In genomic region chr19:47058621-47059020, GRCh38 we compare ENCODE assay signal across 1 cellular context.
TF ChIP-seq lines count a peak whose summit lies in the region.

No MANE protein-coding gene starts in this region.

TF ChIP-seq in HEK293, 187 proteins besides CTCF, POLR2A, EP300 and RAD21:
- TF ChIP-seq, protein P1, sequence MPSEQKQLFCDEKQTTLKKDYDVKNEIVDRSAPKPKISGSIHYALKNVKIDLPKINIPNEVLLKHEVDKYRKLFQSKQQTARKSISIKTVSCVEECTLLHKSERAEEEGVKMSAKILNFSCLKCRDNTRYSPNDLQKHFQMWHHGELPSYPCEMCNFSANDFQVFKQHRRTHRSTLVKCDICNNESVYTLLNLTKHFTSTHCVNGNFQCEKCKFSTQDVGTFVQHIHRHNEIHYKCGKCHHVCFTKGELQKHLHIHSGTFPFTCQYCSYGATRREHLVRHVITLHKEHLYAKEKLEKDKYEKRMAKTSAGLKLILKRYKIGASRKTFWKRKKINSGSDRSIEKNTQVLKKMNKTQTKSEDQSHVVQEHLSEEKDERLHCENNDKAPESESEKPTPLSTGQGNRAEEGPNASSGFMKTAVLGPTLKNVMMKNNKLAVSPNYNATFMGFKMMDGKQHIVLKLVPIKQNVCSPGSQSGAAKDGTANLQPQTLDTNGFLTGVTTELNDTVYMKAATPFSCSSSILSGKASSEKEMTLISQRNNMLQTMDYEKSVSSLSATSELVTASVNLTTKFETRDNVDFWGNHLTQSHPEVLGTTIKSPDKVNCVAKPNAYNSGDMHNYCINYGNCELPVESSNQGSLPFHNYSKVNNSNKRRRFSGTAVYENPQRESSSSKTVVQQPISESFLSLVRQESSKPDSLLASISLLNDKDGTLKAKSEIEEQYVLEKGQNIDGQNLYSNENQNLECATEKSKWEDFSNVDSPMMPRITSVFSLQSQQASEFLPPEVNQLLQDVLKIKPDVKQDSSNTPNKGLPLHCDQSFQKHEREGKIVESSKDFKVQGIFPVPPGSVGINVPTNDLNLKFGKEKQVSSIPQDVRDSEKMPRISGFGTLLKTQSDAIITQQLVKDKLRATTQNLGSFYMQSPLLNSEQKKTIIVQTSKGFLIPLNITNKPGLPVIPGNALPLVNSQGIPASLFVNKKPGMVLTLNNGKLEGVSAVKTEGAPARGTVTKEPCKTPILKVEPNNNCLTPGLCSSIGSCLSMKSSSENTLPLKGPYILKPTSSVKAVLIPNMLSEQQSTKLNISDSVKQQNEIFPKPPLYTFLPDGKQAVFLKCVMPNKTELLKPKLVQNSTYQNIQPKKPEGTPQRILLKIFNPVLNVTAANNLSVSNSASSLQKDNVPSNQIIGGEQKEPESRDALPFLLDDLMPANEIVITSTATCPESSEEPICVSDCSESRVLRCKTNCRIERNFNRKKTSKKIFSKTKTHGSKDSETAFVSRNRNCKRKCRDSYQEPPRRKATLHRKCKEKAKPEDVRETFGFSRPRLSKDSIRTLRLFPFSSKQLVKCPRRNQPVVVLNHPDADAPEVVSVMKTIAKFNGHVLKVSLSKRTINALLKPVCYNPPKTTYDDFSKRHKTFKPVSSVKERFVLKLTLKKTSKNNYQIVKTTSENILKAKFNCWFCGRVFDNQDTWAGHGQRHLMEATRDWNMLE (tag by site-specific recombination; conservative IDR thresholded peaks at IDR 0.05; ENCODE audit: low read depth), result no peak
- 0 out of 2 replicates have a peak, but pooled peaks have one; percentile 30 for TF ChIP-seq REST (tag by site-specific recombination; IDR thresholded peaks at IDR 0.05)
